Comparison of ENCODE assay signal across 25 cellular contexts in the genomic region with DNA sequence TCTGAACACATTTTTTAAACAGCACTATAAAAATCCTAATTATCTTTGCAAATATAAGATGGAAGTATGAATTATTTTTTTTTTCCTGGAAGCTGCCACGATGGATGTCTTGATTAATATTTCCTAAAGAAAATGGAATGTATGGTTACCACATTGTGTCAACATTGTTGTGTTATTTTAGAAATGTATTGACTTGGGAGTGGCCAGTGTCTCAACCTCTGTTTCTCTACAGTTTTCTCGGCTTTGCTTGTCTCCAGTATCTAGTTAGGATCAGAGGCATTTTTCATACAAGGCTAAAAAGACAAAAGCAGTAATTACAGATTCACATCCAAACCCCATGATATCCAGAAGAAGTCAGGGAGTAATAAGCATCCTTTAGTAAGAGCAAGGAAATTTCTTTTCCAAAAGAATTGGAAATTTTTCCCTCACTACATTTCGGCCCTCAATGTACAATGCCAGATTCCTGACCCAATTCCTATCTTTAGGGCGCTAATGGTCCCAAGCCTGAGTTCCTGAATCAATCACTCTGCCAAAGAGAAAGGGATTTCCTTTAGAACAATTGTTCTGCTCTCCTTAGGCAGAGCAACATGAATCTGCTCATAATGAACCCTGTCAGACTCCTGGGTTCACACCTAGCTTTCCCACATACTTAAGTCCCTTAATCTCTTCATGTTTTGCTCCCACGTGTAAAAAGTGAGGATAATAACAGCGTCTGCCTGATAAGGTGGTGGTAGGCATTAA.
DNase-seq lines count a peak whose midpoint lies in the region; ATAC-seq, FAIRE-seq and TF ChIP-seq lines count a peak whose summit lies in the region.
"Had no signal": no experiment of that assay in that cellular context is flagged by ENCODE, and none has a peak within 500 bp of the region (broad histone marks: within the 10 kb centered on the region; RNA-seq: fewer than 3 reads in every experiment).

No MANE protein-coding gene starts in this region.

- ATAC-seq in GM21390 (IDR thresholded peaks at IDR 0.05; ENCODE audit: unreplicated experiment) (peak; percentile 37), HG03432 (IDR thresholded peaks at IDR 0.05; ENCODE audit: unreplicated experiment) (peak; percentile 29), HepG2 (no peak)
- ATAC-seq: gastroesophageal sphincter had no signal

- no TSS peak for BruUV-seq in Calu3 (replicated peaks; lab: Mats Ljungman, UMichigan)
- BruUV-seq in HepG2 (replicated peaks; lab: Mats Ljungman, UMichigan), result no TSS peak
- no TSS peak for BruUV-seq in PC-9 (replicated peaks; lab: Mats Ljungman, UMichigan)

- H3K4me3 ChIP-seq in choroid plexus epithelial cell (ENCODE audit: low read depth, low read length) (no peak overlapping the region), HepG2 (replicated peaks in 1 of 3; ENCODE audit: insufficient read depth in 1 of 3, low read depth in 2 of 3, low read length in 3 of 3) (no peak overlapping the region), PC-9 (no peak overlapping the region)
- H3K4me3 ChIP-seq: adrenal gland, dorsolateral prefrontal cortex, gastroesophageal sphincter, right atrium auricular region, SK-N-MC had no signal

- H3K36me3 ChIP-seq in HepG2 (replicated peaks in 1 of 2; ENCODE audit: control insufficient read depth in 1 of 2, insufficient read depth in 2 of 2, low read length in 2 of 2), result no peaks in the 10 kb centered on the region
- H3K36me3 ChIP-seq in PC-9 (ENCODE audit: low read depth), result no peaks in the 10 kb centered on the region
- H3K36me3 ChIP-seq: adrenal gland, gastroesophageal sphincter, right atrium auricular region had no signal

- H3K9me2 ChIP-seq in PC-9 (ENCODE audit: insufficient read depth), result no peaks in the 10 kb centered on the region

- H2AFZ ChIP-seq in HepG2 (ENCODE audit: low read length), result no peak overlapping the region
- H2AFZ ChIP-seq in PC-9, result no peak overlapping the region

- no peak for TF ChIP-seq POLR2A in HepG2 (IDR thresholded peaks at IDR 0.05; ENCODE audit: insufficient read depth in 1 of 2, low read depth in 2 of 2, low read length in 2 of 2)

- CTCF ChIA-PET in Calu3 (lab: Charles Lee), result interaction anchor here (0.7 kb wide), 1 partner anchor 1180 kb away, joined by 3 read pairs; no protein-coding TSS in a partner anchor
- CTCF ChIA-PET in HepG2 (lab: Yijun Ruan, JAX; ENCODE audit: low intra/inter-chr PET ratio, low total read pairs), result no interaction called here
- CTCF ChIA-PET in PC-9 (lab: Charles Lee), result no interaction called here

- H3K79me2 ChIP-seq in HepG2 (ENCODE audit: insufficient read depth, low read length) (no peaks in the 10 kb centered on the region), PC-9 (ENCODE audit: low read depth) (no peaks in the 10 kb centered on the region)

- H4K20me1 ChIP-seq in HepG2 (ENCODE audit: insufficient read depth, low read length) (no peaks in the 10 kb centered on the region), PC-9 (ENCODE audit: insufficient read depth) (no peaks in the 10 kb centered on the region)

- H3K4me1 ChIP-seq in HepG2 (ENCODE audit: insufficient read depth, low read length), result no peaks in the 10 kb centered on the region
- no peaks in the 10 kb centered on the region for H3K4me1 ChIP-seq in PC-9 (replicated peaks; ENCODE audit: insufficient read depth)
- H3K4me1 ChIP-seq: adrenal gland, gastroesophageal sphincter, right atrium auricular region had no signal

- H3K9me3 ChIP-seq in HepG2 (ENCODE audit: low read length) (no peaks in the 10 kb centered on the region), PC-9 (ENCODE audit: insufficient read depth, low read depth) (peaks cover 2% of the 10 kb centered on the region; the same call in 1 of the 2 replicates)
- H3K9me3 ChIP-seq: adrenal gland, gastroesophageal sphincter, right atrium auricular region had no signal

- TF ChIP-seq CTCF in choroid plexus epithelial cell (conservative IDR thresholded peaks at IDR 0.05; ENCODE audit: low read depth, low read length) (no peak), osteocyte (IDR thresholded peaks at IDR 0.05) (no peak), Calu3 (IDR thresholded peaks at IDR 0.05; ENCODE audit: unreplicated experiment) (no peak), HepG2 (CRISPR knock-in tag; IDR thresholded peaks at IDR 0.05) (no peak), PC-9 (conservative IDR thresholded peaks at IDR 0.05) (no peak)

- H3K9me3 Mint-ChIP-seq in osteocyte (ENCODE audit: unreplicated experiment) (no peaks in the 10 kb centered on the region), Calu3 (ENCODE audit: low read depth, unreplicated experiment) (no peaks in the 10 kb centered on the region)
- H3K9me3 Mint-ChIP-seq: activated CD4-positive, alpha-beta memory T cell treated with anti-CD3 and anti-CD28 coated beads, Interleukin-2, amount 10 ng/mL, durations not matched to agents 7 days and 5 days; T-helper 2 cell treated with Interferon-gamma antibody and Interleukin-4, amounts not matched to agents 5 μg/mL and 100 μg/mL, for 36 hours had no signal

- H3K36me3 Mint-ChIP-seq in osteocyte (ENCODE audit: unreplicated experiment), result no peaks in the 10 kb centered on the region
- no peaks in the 10 kb centered on the region for H3K36me3 Mint-ChIP-seq in Calu3 (ENCODE audit: insufficient read depth, unreplicated experiment)

- no peak overlapping the region for H3K9ac ChIP-seq in HepG2 (ENCODE audit: insufficient read depth, low read depth, low read length)
- H3K9ac ChIP-seq: KMS-11 had no signal

- intact Hi-C loops in Calu3 (cut with micrococcal nuclease; ENCODE audit: unreplicated experiment), result no loop called here
- intact Hi-C loops in HepG2 (cut with micrococcal nuclease; ENCODE audit: unreplicated experiment), result loop anchor here (10.0 kb wide), 1 partner anchor 172 kb away; no protein-coding TSS in a partner anchor
- intact Hi-C loops in PC-9 (cut with micrococcal nuclease; ENCODE audit: unreplicated experiment), result no loop called here

- WGBS in HepG2 (ENCODE audit: low lambda C conversion rate), result 2% methylated on average over 6 of the region's 6 CpGs

- no peak for FAIRE-seq in HepG2 (lab: Jason Lieb, UNC)
- FAIRE-seq: bronchial epithelial cell, G401.6 had no signal

- H3K27ac Mint-ChIP-seq in osteocyte (ENCODE audit: unreplicated experiment), result peak overlapping the region; percentile 80
- no peak overlapping the region for H3K27ac Mint-ChIP-seq in Calu3 (ENCODE audit: unreplicated experiment)
- H3K27ac Mint-ChIP-seq: activated CD4-positive, alpha-beta memory T cell treated with anti-CD3 and anti-CD28 coated beads, Interleukin-2, amount 10 ng/mL, durations not matched to agents 7 days and 5 days; T-helper 2 cell treated with Interferon-gamma antibody and Interleukin-4, amounts not matched to agents 5 μg/mL and 100 μg/mL, for 36 hours had no signal

- POLR2A ChIA-PET in HepG2 (lab: Yijun Ruan, JAX) (no interaction called here), PC-9 (lab: Charles Lee; ENCODE audit: unreplicated experiment) (no interaction called here)

- no peak for TF ChIP-seq RAD21 in HepG2 (CRISPR knock-in tag; IDR thresholded peaks at IDR 0.05)

- no peaks in the 10 kb centered on the region for H3F3A ChIP-seq in PC-9 (ENCODE audit: insufficient read depth, low read depth)

- no peaks in the 10 kb centered on the region for H3K27me3 ChIP-seq in HepG2 (ENCODE audit: control insufficient read depth in 1 of 2, insufficient read depth in 2 of 2, low read length in 2 of 2)
- H3K27me3 ChIP-seq in PC-9 (ENCODE audit: insufficient read depth, low read depth), result no peaks in the 10 kb centered on the region
- H3K27me3 ChIP-seq: adrenal gland, dorsolateral prefrontal cortex, gastroesophageal sphincter, right atrium auricular region had no signal

- in situ Hi-C loops in HepG2 (cut with HindIII; ENCODE audit: extremely low pct_ligation_motif_present, low pct_unique_long_range_greater_than_20kb), result no loop called here

- H3K27me3 Mint-ChIP-seq in osteocyte (ENCODE audit: unreplicated experiment) (no peaks in the 10 kb centered on the region), Calu3 (ENCODE audit: unreplicated experiment) (no peaks in the 10 kb centered on the region)
- H3K27me3 Mint-ChIP-seq: activated CD4-positive, alpha-beta memory T cell treated with anti-CD3 and anti-CD28 coated beads, Interleukin-2, amount 10 ng/mL, durations not matched to agents 7 days and 5 days had no signal

- TF ChIP-seq EP300 in HepG2 (IDR thresholded peaks at IDR 0.05; ENCODE audit: low read depth in 2 of 2, low read length in 2 of 2), result no peak
- no peak for TF ChIP-seq EP300 in HepG2 (CRISPR knock-in tag; IDR thresholded peaks at IDR 0.05; ENCODE audit: borderline replicate concordance)

- H3K4me2 ChIP-seq in HepG2 (ENCODE audit: low read depth, low read length) (no peak overlapping the region), PC-9 (no peak overlapping the region)
- H3K4me2 ChIP-seq: KMS-11 had no signal

- H3K4me3 Mint-ChIP-seq in osteocyte (ENCODE audit: unreplicated experiment) (peak overlapping the region; percentile 32), Calu3 (ENCODE audit: low read depth, unreplicated experiment) (no peak overlapping the region)
- H3K4me3 Mint-ChIP-seq: activated CD4-positive, alpha-beta memory T cell treated with anti-CD3 and anti-CD28 coated beads, Interleukin-2, amount 10 ng/mL, durations not matched to agents 7 days and 5 days; T-helper 2 cell treated with Interferon-gamma antibody and Interleukin-4, amounts not matched to agents 5 μg/mL and 100 μg/mL, for 36 hours had no signal

- H3K27ac ChIP-seq in HepG2 (ENCODE audit: extremely low read length, insufficient read depth, low read length) (no peak overlapping the region), PC-9 (no peak overlapping the region)
- H3K27ac ChIP-seq: adrenal gland, gastroesophageal sphincter, KMS-11, right atrium auricular region, SK-N-MC had no signal

- peak; percentile 58 for DNase-seq in choroid plexus epithelial cell (ENCODE audit: low read depth)
- no peak for DNase-seq in osteocyte (ENCODE audit: extremely low spot score, unreplicated experiment)
- DNase-seq in Calu3, result no peak
- no peak for DNase-seq in HepG2 (ENCODE audit: low spot score)
- no peak for DNase-seq in PC-9
- DNase-seq: activated CD4-positive, alpha-beta memory T cell treated with anti-CD3 and anti-CD28 coated beads, Interleukin-2, amount 10 ng/mL, durations not matched to agents 7 days and 5 days; activated gamma-delta T cell treated with Interleukin-2 at 50 U/mL for 16 hours; adrenal gland; DMS 273 treated with DMSO at 0.1 percent for 48 hours; dorsolateral prefrontal cortex; erythroblast; HCEC 1CT; NCI-H1930; NCI-H345; NK-92 treated with Interleukin-12 subunit alpha and Interleukin-12 subunit beta, amount 100 ng/mL, for 24 hours; stimulated activated CD4-positive, alpha-beta T cell treated with anti-CD3 and anti-CD28 coated beads, Interleukin-12 subunit alpha, Interleukin-12 subunit beta, amount 100 ng/mL, for 4 hours had no signal

- H3K4me1 Mint-ChIP-seq in osteocyte (ENCODE audit: unreplicated experiment), result peaks cover 64% of the 10 kb centered on the region
- H3K4me1 Mint-ChIP-seq in Calu3 (ENCODE audit: low read depth, unreplicated experiment), result peaks cover 12% of the 10 kb centered on the region
- H3K4me1 Mint-ChIP-seq: activated CD4-positive, alpha-beta memory T cell treated with anti-CD3 and anti-CD28 coated beads, Interleukin-2, amount 10 ng/mL, durations not matched to agents 7 days and 5 days had no signal

TF ChIP-seq in HepG2, 621 proteins besides CTCF, POLR2A, EP300 and RAD21 (continues in another document):
- no peak for TF ChIP-seq SIN3A (IDR thresholded peaks at IDR 0.05; ENCODE audit: borderline replicate concordance, low read depth, low read length)
